ENCODE assay signal across 8 cellular contexts in the genomic region with DNA sequence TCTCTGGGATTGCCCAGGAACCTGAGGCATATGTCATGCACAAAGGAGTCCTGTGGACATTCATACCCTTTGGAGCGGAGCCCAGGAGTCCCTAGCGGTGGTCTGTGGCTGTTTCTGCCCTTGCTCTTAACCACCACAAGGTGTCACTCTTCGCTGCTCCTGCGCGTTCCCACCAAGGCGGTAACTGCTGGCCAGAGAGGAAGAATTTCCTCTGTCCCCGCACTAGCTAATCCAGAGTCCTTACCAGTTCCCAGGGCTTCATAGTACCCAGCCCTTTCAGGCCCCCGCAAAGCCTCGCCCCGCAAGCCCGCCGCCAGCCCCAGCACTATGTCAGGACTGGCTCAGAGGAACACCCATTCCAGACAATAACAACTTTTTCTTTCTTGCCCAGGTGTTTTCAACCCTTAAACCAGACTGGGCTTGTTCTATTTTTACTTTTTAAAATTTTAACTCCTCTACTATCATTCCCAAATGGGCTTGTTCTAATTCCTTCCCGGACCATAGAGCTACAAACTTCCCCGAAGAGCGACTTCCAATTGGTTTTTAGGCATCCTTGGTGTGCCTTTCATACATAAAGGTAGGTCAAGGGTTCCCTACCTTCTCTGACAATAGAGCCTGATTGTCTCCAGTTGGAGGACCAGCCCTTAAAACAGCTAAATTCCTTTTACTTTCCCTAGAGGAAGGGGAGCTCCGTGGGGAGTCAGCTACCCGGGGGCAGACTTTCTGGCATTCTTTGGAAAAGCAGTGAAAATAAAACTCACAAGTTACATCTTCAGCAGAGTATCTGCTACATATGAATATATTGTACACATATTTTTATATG. TPM values are rescaled to one million over a fixed set of nuclear protein-coding genes. Genes with fewer than 3 reads are reported as not detected.
DNase-seq lines count a peak whose midpoint lies in the region; ATAC-seq, FAIRE-seq and TF ChIP-seq lines count a peak whose summit lies in the region.

No MANE protein-coding gene starts in this region.

- H3K4me1 Mint-ChIP-seq in T-helper 2 cell treated with Interferon-gamma antibody and Interleukin-4, amounts not matched to agents 5 μg/mL and 100 μg/mL, for 36 hours (ENCODE audit: low read depth) = peaks cover 8% of the 10 kb centered on the region
- peaks cover 9% of the 10 kb centered on the region for H3K4me1 Mint-ChIP-seq in astrocyte (ENCODE audit: low read depth, unreplicated experiment)

- H3K27me3 ChIP-seq in astrocyte (ENCODE audit: insufficient read depth, low read length) (no peaks in the 10 kb centered on the region), hepatocyte (no peaks in the 10 kb centered on the region)

- H3K9me3 Mint-ChIP-seq in T-helper 2 cell treated with Interferon-gamma antibody and Interleukin-4, amounts not matched to agents 5 μg/mL and 100 μg/mL, for 36 hours = no peaks in the 10 kb centered on the region
- H3K9me3 Mint-ChIP-seq in astrocyte (ENCODE audit: unreplicated experiment) = no peaks in the 10 kb centered on the region

- H3K27ac ChIP-seq in astrocyte (ENCODE audit: low read depth, low read length) (no peak overlapping the region), hepatocyte (no peak overlapping the region)

- peak; percentile 82 for ATAC-seq in HG02798 (IDR thresholded peaks at IDR 0.05; ENCODE audit: poor library complexity, unreplicated experiment)
- no peak for ATAC-seq in GM19023 (IDR thresholded peaks at IDR 0.05; ENCODE audit: unreplicated experiment)

- peak overlapping the region; percentile 22 for H2AFZ ChIP-seq in astrocyte (ENCODE audit: low read depth, low read length)
- peak overlapping the region; percentile 65 for H2AFZ ChIP-seq in hepatocyte

- H3K27me3 Mint-ChIP-seq in T-helper 2 cell treated with Interferon-gamma antibody and Interleukin-4, amounts not matched to agents 5 μg/mL and 100 μg/mL, for 36 hours (ENCODE audit: low read depth) = no peaks in the 10 kb centered on the region
- H3K27me3 Mint-ChIP-seq in astrocyte (ENCODE audit: low read depth, unreplicated experiment) = no peaks in the 10 kb centered on the region

- peak; percentile 82 for FAIRE-seq in astrocyte (lab: Jason Lieb, UNC)

- H3K79me2 ChIP-seq in astrocyte (ENCODE audit: insufficient read depth, low read length) (no peaks in the 10 kb centered on the region), hepatocyte (no peaks in the 10 kb centered on the region)

- peak overlapping the region; percentile 54 for H3K9ac ChIP-seq in astrocyte (ENCODE audit: low read length)

- TF ChIP-seq CTCF in astrocyte (IDR thresholded peaks at IDR 0.05; ENCODE audit: insufficient read depth, low read depth, low read length) (peak; percentile 100), hepatocyte (IDR thresholded peaks at IDR 0.05; ENCODE audit: poor library complexity) (peak; percentile 98)

- H3K36me3 ChIP-seq in astrocyte (ENCODE audit: insufficient read depth, low read length) (no peaks in the 10 kb centered on the region), hepatocyte (replicated peaks; ENCODE audit: insufficient read depth, low read depth) (no peaks in the 10 kb centered on the region)

- WGBS in hepatocyte (ENCODE audit: low lambda C conversion rate, missing lambda C conversion rate) = 4% methylated on average over 17 of the region's 17 CpGs

- H3K9me3 ChIP-seq in astrocyte (ENCODE audit: insufficient read depth, low read depth, low read length) = no peaks in the 10 kb centered on the region
- H3K9me3 ChIP-seq in hepatocyte (ENCODE audit: low read depth) = no peaks in the 10 kb centered on the region

- H3K4me2 ChIP-seq in astrocyte (ENCODE audit: low read length) = peak overlapping the region; percentile 70
- H3K4me2 ChIP-seq in hepatocyte = peak overlapping the region; percentile 69

- H3K27ac Mint-ChIP-seq in T-helper 2 cell treated with Interferon-gamma antibody and Interleukin-4, amounts not matched to agents 5 μg/mL and 100 μg/mL, for 36 hours = no peak overlapping the region
- no peak overlapping the region for H3K27ac Mint-ChIP-seq in astrocyte (ENCODE audit: unreplicated experiment)

- H3K9me2 ChIP-seq in hepatocyte (replicated peaks; ENCODE audit: insufficient read depth) = no peaks in the 10 kb centered on the region

- H4K20me1 ChIP-seq in astrocyte (ENCODE audit: insufficient read depth, low read length) (no peaks in the 10 kb centered on the region), hepatocyte (ENCODE audit: insufficient read depth, poor library complexity, severe bottlenecking) (no peaks in the 10 kb centered on the region)

- H3K4me1 ChIP-seq in astrocyte (ENCODE audit: insufficient read depth, low read length) (peaks cover 11% of the 10 kb centered on the region), hepatocyte (ENCODE audit: insufficient read depth) (peaks cover 15% of the 10 kb centered on the region)

- H3K36me3 Mint-ChIP-seq in T-helper 2 cell treated with Interferon-gamma antibody and Interleukin-4, amounts not matched to agents 5 μg/mL and 100 μg/mL, for 36 hours (ENCODE audit: low read depth) = no peaks in the 10 kb centered on the region
- H3K36me3 Mint-ChIP-seq in astrocyte (ENCODE audit: low read depth, unreplicated experiment) = no peaks in the 10 kb centered on the region

- H3K4me3 Mint-ChIP-seq in T-helper 2 cell treated with Interferon-gamma antibody and Interleukin-4, amounts not matched to agents 5 μg/mL and 100 μg/mL, for 36 hours = peak overlapping the region; percentile 28
- peak overlapping the region; percentile 59 for H3K4me3 Mint-ChIP-seq in astrocyte (ENCODE audit: unreplicated experiment)

- DNase-seq in GDM1 (lab: John Stamatoyannopoulos, UW) = peak; percentile 68
- DNase-seq in NCI-H2029 (lab: John Stamatoyannopoulos, UW) = peak; percentile 57
- DNase-seq in T-helper 2 cell treated with Interferon-gamma antibody and Interleukin-4, amounts not matched to agents 5 μg/mL and 100 μg/mL, for 36 hours (ENCODE audit: low spot score) = peak; percentile 65
- peak; percentile 78 for DNase-seq in astrocyte (ENCODE audit: low read depth)
- peak; percentile 93 for DNase-seq in hepatocyte (ENCODE audit: low spot score)
- DNase-seq in retina = peak; percentile 86

- no peak overlapping the region for H3K4me3 ChIP-seq in astrocyte (ENCODE audit: insufficient read depth, low read depth, low read length)
- no peak overlapping the region for H3K4me3 ChIP-seq in hepatocyte

RNA-seq across cellular contexts. Expression of a gene that starts 31.8 kb away (rescaled TPM):
- total RNA-seq in astrocyte (1.2 and 3.3 TPM in 2 replicates), hepatocyte (2.1 and 4.1 TPM in 2 replicates)
- polyA plus RNA-seq in hepatocyte = 2.1 and 2.3 TPM in 2 replicates

RNA-seq across cellular contexts. Expression of a gene that starts 54.8 kb away (rescaled TPM):
- total RNA-seq in astrocyte (98.5 and 98.6 TPM in 2 replicates), hepatocyte (62.3 and 65.9 TPM in 2 replicates)
- 60.0 and 60.2 TPM in 2 replicates for polyA plus RNA-seq in hepatocyte
